In genomic region chr4:985123-985830, GRCh38 we compare ENCODE assay signal across 7 cellular contexts. TPM values are rescaled to one million over a fixed set of nuclear protein-coding genes. Genes with fewer than 3 reads are reported as not detected.
A peak's percentile ranks its signal among the peaks of the same experiment; 100 is the strongest.
DNase-seq lines count a peak whose midpoint lies in the region; ATAC-seq and TF ChIP-seq lines count a peak whose summit lies in the region.
"Had no signal": no experiment of that assay in that cellular context is flagged by ENCODE, and none has a peak within 500 bp of the region (broad histone marks: within the 10 kb centered on the region; RNA-seq: fewer than 3 reads in every experiment).

No MANE protein-coding gene starts in this region.

- no peak overlapping the region for H3K4me3 ChIP-seq in GM12865 (ENCODE audit: low read depth, low read length)

- intact Hi-C loops in Right ventricle myocardium superior (cut with DNase I): no loop called here

- no peak for TF ChIP-seq CTCF in GM12865 (IDR thresholded peaks at IDR 0.05; ENCODE audit: insufficient read depth, low read depth, low read length, missing control alignments)

- peak; percentile 65 for DNase-seq in GM12865 (ENCODE audit: low read depth)
- DNase-seq in activated CD4-positive, alpha-beta T cell treated with anti-CD3 and anti-CD28 coated beads, Interleukin-2, amount 50 U/mL, for 1 hour: peak; percentile 72
- DNase-seq in Right ventricle myocardium superior: peak; percentile 87
- DNase-seq in stimulated activated CD4-positive, alpha-beta T cell treated with anti-CD3 and anti-CD28 coated beads, TNF-alpha, amount 100 ng/mL, for 48 hours (ENCODE audit: low read depth in 3 of 3): peak; percentile 50 to 64 (median 56)
- DNase-seq in NCI-H1694 (lab: John Stamatoyannopoulos, UW): no peak

- ATAC-seq in Right ventricle myocardium superior (ENCODE audit: poor library complexity): peak; percentile 79
- ATAC-seq in HG02610 (IDR thresholded peaks at IDR 0.05; ENCODE audit: unreplicated experiment): no peak

RNA-seq across cellular contexts. Expression of gene IDUA, which starts 1.6 kb away (rescaled TPM):
- total RNA-seq in Right ventricle myocardium superior: 8.4 TPM

RNA-seq across cellular contexts. Expression of gene SLC26A1, which starts 7.9 kb away (rescaled TPM):
- total RNA-seq in Right ventricle myocardium superior: 0.19 TPM
- total RNA-seq: LHCN-M2 had no signal

RNA-seq across cellular contexts. Expression of gene DGKQ, which starts 11.9 kb away (rescaled TPM):
- 3.3 TPM for total RNA-seq in Right ventricle myocardium superior

RNA-seq across cellular contexts. Expression of gene FGFRL1, which starts 26.1 kb away (rescaled TPM):
- 22.2 TPM for total RNA-seq in Right ventricle myocardium superior

RNA-seq across cellular contexts. Expression of gene TMEM175, which starts 53.0 kb away (rescaled TPM):
- 14.9 TPM for total RNA-seq in Right ventricle myocardium superior
